ENCODE assay signal across 1 cellular context in genomic region chr7:108145401-108145800, GRCh38.
TF ChIP-seq lines count a peak whose summit lies in the region.

No MANE protein-coding gene starts in this region.

TF ChIP-seq in GM23338, 12 proteins besides CTCF, POLR2A, EP300 and RAD21:
- TF ChIP-seq ZNF462 (CRISPR knock-in tag; IDR thresholded peaks at IDR 0.05) = no peak
- no peak for TF ChIP-seq ZNF114 (CRISPR knock-in tag; IDR thresholded peaks at IDR 0.05)
- TF ChIP-seq ETS1 (IDR thresholded peaks at IDR 0.05) = no peak
- TF ChIP-seq REST (IDR thresholded peaks at IDR 0.05; ENCODE audit: unreplicated experiment) = no peak
- no peak for TF ChIP-seq ZNF331 (CRISPR knock-in tag; IDR thresholded peaks at IDR 0.05; ENCODE audit: low read depth)
- TF ChIP-seq POLR2AphosphoS5 (IDR thresholded peaks at IDR 0.05; ENCODE audit: low read depth) = no peak
- no peak for TF ChIP-seq EZH2 (IDR thresholded peaks at IDR 0.05; ENCODE audit: low read depth, unreplicated experiment)
- TF ChIP-seq CREB1 (CRISPR knock-in tag; IDR thresholded peaks at IDR 0.05; ENCODE audit: low read depth) = no peak
- TF ChIP-seq JUNB (IDR thresholded peaks at IDR 0.05; ENCODE audit: unreplicated experiment) = no peak
- TF ChIP-seq EZH2phosphoT487 (IDR thresholded peaks at IDR 0.05; ENCODE audit: unreplicated experiment) = no peak
- TF ChIP-seq NANOG (IDR thresholded peaks at IDR 0.05; ENCODE audit: borderline replicate concordance) = no peak
- TF ChIP-seq STAT1 (IDR thresholded peaks at IDR 0.05; ENCODE audit: unreplicated experiment) = no peak
